ENCODE assay signal across 9 cellular contexts in genomic region chr9:82332018-82332773, GRCh38.
DNase-seq lines count a peak whose midpoint lies in the region; ATAC-seq, FAIRE-seq and TF ChIP-seq lines count a peak whose summit lies in the region.
"Had no signal": no experiment of that assay in that cellular context is flagged by ENCODE, and none has a peak within 500 bp of the region (broad histone marks: within the 10 kb centered on the region; RNA-seq: fewer than 3 reads in every experiment).

No MANE protein-coding gene starts in this region.

- peaks cover 28% of the 10 kb centered on the region for H3F3A ChIP-seq in SK-N-SH (replicated peaks; ENCODE audit: insufficient read depth)

- intact Hi-C loops in right cardiac atrium (cut with DNase I) = no loop called here

- peak; percentile 92 to 93 for ATAC-seq in A549
- no peak for ATAC-seq in right cardiac atrium

- H3K4me3 ChIP-seq in A549 = peak overlapping the region; percentile 0; the same call in 1 of the 3 replicates
- H3K4me3 ChIP-seq in HFF-Myc (replicated peaks; ENCODE audit: low read depth, low read length) = 0 out of 2 replicates have a peak overlapping the region, but pooled peaks have one; percentile 6
- peak overlapping the region in 1 of 2 experiments; percentile 39; a peak in 1 of 4 replicates for H3K4me3 ChIP-seq in SK-N-SH (ENCODE audit: low read depth in 2 of 2, low read length in 1 of 2)
- H3K4me3 ChIP-seq in MG63 = no peak overlapping the region
- no peak overlapping the region for H3K4me3 ChIP-seq in right cardiac atrium (ENCODE audit: low read length)
- H3K4me3 ChIP-seq: SK-N-MC had no signal

- 4% methylated on average over 5 of the region's 5 CpGs for WGBS in A549 (ENCODE audit: missing lambda C conversion rate)
- 11% methylated on average over 5 of the region's 5 CpGs for WGBS in SK-N-SH (ENCODE audit: low lambda C conversion rate)
- WGBS in right cardiac atrium = 76% methylated on average over 5 of the region's 5 CpGs

- peak overlapping the region; percentile 55 to 66 for H3K27ac ChIP-seq in A549
- peak overlapping the region; percentile 69 to 77; a peak in 3 of 4 replicates for H3K27ac ChIP-seq in SK-N-SH (ENCODE audit: low read depth in 2 of 2, low read length in 1 of 2)
- H3K27ac ChIP-seq in right cardiac atrium (ENCODE audit: low read length) = no peak overlapping the region
- H3K27ac ChIP-seq: SK-N-MC had no signal

- no peaks in the 10 kb centered on the region for H3K9me2 ChIP-seq in SK-N-SH

- TF ChIP-seq RAD21 in A549 (conservative IDR thresholded peaks at IDR 0.05 in 1 of 2, IDR thresholded peaks at IDR 0.05 in 1 of 2) (0 out of 5 replicates have a peak, but pooled peaks of 1 of the 2 experiments have one; percentile 17), SK-N-SH (IDR thresholded peaks at IDR 0.05; ENCODE audit: low read length) (no peak)

- H3K36me3 ChIP-seq in SK-N-SH (replicated peaks in 1 of 2; ENCODE audit: control insufficient read depth in 1 of 2, insufficient read depth in 2 of 2, low read length in 1 of 2) (no peaks in the 10 kb centered on the region), MG63 (no peaks in the 10 kb centered on the region)

- H3K4me2 ChIP-seq in A549 (peak overlapping the region; percentile 92), SK-N-SH (peak overlapping the region; percentile 67)

- H3K79me2 ChIP-seq in SK-N-SH (ENCODE audit: insufficient read depth) = no peaks in the 10 kb centered on the region

- no peak for TF ChIP-seq EP300 in A549 (IDR thresholded peaks at IDR 0.05)
- peak; percentile 18 to 93; a peak in 2 of 4 replicates for TF ChIP-seq EP300 in SK-N-SH (IDR thresholded peaks at IDR 0.05; ENCODE audit: borderline replicate concordance in 1 of 2, low read depth in 1 of 2, low read length in 1 of 2)

- H3K4me1 ChIP-seq in A549 (peaks cover 21% of the 10 kb centered on the region), SK-N-SH (ENCODE audit: control insufficient read depth in 1 of 2, insufficient read depth in 2 of 2, low read depth in 1 of 2, low read length in 1 of 2) (peaks cover 2 to 14% of the 10 kb centered on the region in 2 experiments; a peak in 3 of 4 replicates), right cardiac atrium (ENCODE audit: control insufficient read depth, insufficient read depth, low read length) (no peaks in the 10 kb centered on the region)

- no peak for TF ChIP-seq POLR2A in A549 (IDR thresholded peaks at IDR 0.05; ENCODE audit: low read length)

- CTCF ChIA-PET in A549 (lab: Yijun Ruan, JAX) (no interaction called here), SK-N-SH (lab: Yijun Ruan, JAX) (interaction anchor here (1.2 kb wide), 1 partner anchor 10 kb away, joined by 3 read pairs; no protein-coding TSS in a partner anchor)

- H3K27me3 ChIP-seq in SK-N-SH (ENCODE audit: insufficient read depth) (no peaks in the 10 kb centered on the region), MG63 (no peaks in the 10 kb centered on the region), right cardiac atrium (ENCODE audit: control insufficient read depth, insufficient read depth) (no peaks in the 10 kb centered on the region)

- H4K20me1 ChIP-seq in SK-N-SH (ENCODE audit: insufficient read depth) = no peaks in the 10 kb centered on the region

- peak overlapping the region; percentile 47; the same call in 1 of the 2 replicates for H3K9ac ChIP-seq in SK-N-SH

- FAIRE-seq in A549 (lab: Jason Lieb, UNC) (peak; percentile 83), islet of Langerhans (lab: Jason Lieb, UNC) (peak; percentile 95)

- H2AFZ ChIP-seq in SK-N-SH (ENCODE audit: low read depth) = peak overlapping the region; percentile 75; the same call in 1 of the 2 replicates

- TF ChIP-seq CTCF in A549 (IDR thresholded peaks at IDR 0.05) = no peak
- TF ChIP-seq CTCF in HFF-Myc (IDR thresholded peaks at IDR 0.05; ENCODE audit: low read depth, low read length, missing control alignments) = no peak
- TF ChIP-seq CTCF in SK-N-SH (IDR thresholded peaks at IDR 0.05) = no peak

- DNase-seq in A549 (ENCODE audit: low read depth in 1 of 2, low spot score in 1 of 2) (peak; percentile 31 to 68), HFF-Myc (ENCODE audit: extremely low read depth, low read depth) (peak; percentile 49), SK-N-SH (no peak), MG63 (no peak), cerebellar nuclear complex (lab: John Stamatoyannopoulos, UW) (no peak), right cardiac atrium (no peak), midbrain (lab: John Stamatoyannopoulos, UW) (no peak)

- no peaks in the 10 kb centered on the region for H3K9me3 ChIP-seq in A549
- H3K9me3 ChIP-seq in SK-N-SH = no peaks in the 10 kb centered on the region
- H3K9me3 ChIP-seq in MG63 = no peaks in the 10 kb centered on the region
- H3K9me3 ChIP-seq in right cardiac atrium (ENCODE audit: control insufficient read depth, low read length) = peaks cover 3% of the 10 kb centered on the region

- POLR2A ChIA-PET in A549 (lab: Yijun Ruan, JAX) = no interaction called here
- POLR2A ChIA-PET in SK-N-SH (lab: Yijun Ruan, JAX) = no interaction called here

TF ChIP-seq in A549, 52 proteins besides CTCF, POLR2A, EP300 and RAD21 (continues in another document):
- TF ChIP-seq KDM5A (IDR thresholded peaks at IDR 0.05) (no peak), BCL3 (IDR thresholded peaks at IDR 0.05) (no peak), CHD4 (IDR thresholded peaks at IDR 0.05; ENCODE audit: borderline replicate concordance) (no peak), GATA3 (IDR thresholded peaks at IDR 0.05; ENCODE audit: borderline replicate concordance) (peak; percentile 35; the same call in 1 of the 2 replicates), RCOR1 (IDR thresholded peaks at IDR 0.05; ENCODE audit: low read depth, low read length) (no peak), USF2 (IDR thresholded peaks at IDR 0.05) (no peak), EHMT2 (IDR thresholded peaks at IDR 0.05; ENCODE audit: low read depth) (no peak), FOSL2 (IDR thresholded peaks at IDR 0.05) (no peak), FOSL2 (CRISPR knock-in tag; IDR thresholded peaks at IDR 0.05) (peak; percentile 74), KDM1A (IDR thresholded peaks at IDR 0.05; ENCODE audit: low read depth) (no peak), SREBF2 (IDR thresholded peaks at IDR 0.05) (no peak), MAFK (IDR thresholded peaks at IDR 0.05; ENCODE audit: partially characterized antibody) (no peak), HOXB13 (CRISPR knock-in tag; IDR thresholded peaks at IDR 0.05; ENCODE audit: low read depth) (no peak), NPAS2 (CRISPR knock-in tag; IDR thresholded peaks at IDR 0.05; ENCODE audit: borderline replicate concordance) (no peak), POLR2AphosphoS2 (conservative IDR thresholded peaks at IDR 0.05; ENCODE audit: low read length) (no peak)

TF ChIP-seq in SK-N-SH, 30 proteins besides CTCF, POLR2A, EP300 and RAD21 (continues in another document):
- no peak for TF ChIP-seq ZBTB33 (IDR thresholded peaks at IDR 0.05; ENCODE audit: borderline replicate concordance, low read depth)
- TF ChIP-seq EZH2phosphoT487 (IDR thresholded peaks at IDR 0.05; ENCODE audit: borderline replicate concordance, low read depth) = no peak
- TF ChIP-seq RXRA (IDR thresholded peaks at IDR 0.05; ENCODE audit: borderline replicate concordance, low read depth) = peak; percentile 80
- 0 out of 2 replicates have a peak, but pooled peaks have one; percentile 46 for TF ChIP-seq MAX (IDR thresholded peaks at IDR 0.05; ENCODE audit: low read depth)
- TF ChIP-seq REST (IDR thresholded peaks at IDR 0.05; ENCODE audit: low read depth, low read length) = 0 out of 2 replicates have a peak, but pooled peaks have one; percentile 46
- TF ChIP-seq SIN3A (IDR thresholded peaks at IDR 0.05; ENCODE audit: borderline replicate concordance, low read depth, low read length) = no peak
- TF ChIP-seq MEF2A (IDR thresholded peaks at IDR 0.05; ENCODE audit: borderline replicate concordance, low read depth) = peak; percentile 63; the same call in 1 of the 2 replicates

Comparison
In these comparisons a context has a peak if more than half of its experiments do, and no peak if none do; other contexts are left out.
1. ATAC-seq: peak in A549 (2 of 2); none in right cardiac atrium (0 of 2).
2. DNase-seq: peak in A549 (2 of 2) and HFF-Myc (single experiment); none in SK-N-SH (single experiment), MG63 (single experiment), cerebellar nuclear complex (0 of 2), right cardiac atrium (0 of 3) and midbrain (single experiment).
3. H3K4me3 ChIP-seq: peak in A549 (single experiment) and HFF-Myc (single experiment); none in MG63 (single experiment) and right cardiac atrium (single experiment).
4. Of the 12 proteins assayed by ChIP-seq in both A549 and SK-N-SH: peak only in A549: none; only in SK-N-SH: EP300, MAX, PBX3 and REST; in both: none; in neither: 6; mixed calls (peak in some experiments, not most) for 2.